In the genomic region with DNA sequence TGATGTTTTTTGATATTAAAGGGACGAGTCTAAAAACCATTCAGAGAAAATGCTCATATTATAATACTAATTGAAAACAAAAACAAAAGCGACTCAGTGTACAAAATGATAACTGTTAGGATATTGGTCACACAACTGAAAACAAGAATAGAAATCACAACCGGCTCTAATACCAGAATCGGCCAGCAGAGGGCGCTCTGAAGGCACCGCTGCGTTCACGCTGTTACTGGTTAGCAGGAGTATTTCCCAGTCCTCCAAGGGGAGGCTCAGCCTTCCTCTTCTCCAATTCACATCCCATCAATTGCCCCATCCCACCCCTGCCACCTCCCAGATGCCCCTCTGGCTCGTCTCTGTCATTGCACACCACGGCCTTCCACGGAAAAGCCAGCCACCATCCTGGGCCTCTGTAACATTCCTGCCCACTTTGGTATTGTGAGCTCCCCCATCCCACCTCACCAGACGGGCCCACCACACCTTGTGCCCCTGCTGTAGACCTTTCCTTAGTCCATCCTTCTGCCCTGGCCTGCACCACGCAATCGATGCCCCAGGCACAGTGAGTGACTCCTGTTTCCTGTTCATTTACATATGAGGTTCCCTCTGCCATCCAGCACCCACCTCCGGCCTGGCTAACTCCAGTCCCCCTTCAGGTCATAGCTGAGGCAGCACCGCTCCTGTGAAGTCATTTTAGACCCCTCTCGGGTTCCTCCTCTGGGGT, we compare ENCODE assay signal across 8 cellular contexts. TPM values are rescaled to one million over a fixed set of nuclear protein-coding genes. Genes with fewer than 3 reads are reported as not detected.
DNase-seq lines count a peak whose midpoint lies in the region; ATAC-seq, FAIRE-seq and TF ChIP-seq lines count a peak whose summit lies in the region.

No MANE protein-coding gene starts in this region.

- H3K27me3 Mint-ChIP-seq in activated B cell treated with CpG ODN at 0.5 μM for 24 hours = no peaks in the 10 kb centered on the region

- H3K4me3 Mint-ChIP-seq in activated B cell treated with CpG ODN at 0.5 μM for 24 hours = peak overlapping the region; percentile 65

- intact Hi-C loops in activated B cell treated with CpG ODN at 0.5 μM for 24 hours (cut with micrococcal nuclease) (loop anchor here (1.0 kb wide), 2 partner anchors 62 to 484 kb away; no protein-coding TSS in a partner anchor), kidney (cut with DNase I) (loop anchor here (5.0 kb wide), 1 partner anchor 64 kb away; no protein-coding TSS in a partner anchor)

- H3K36me3 Mint-ChIP-seq in activated B cell treated with CpG ODN at 0.5 μM for 24 hours (ENCODE audit: low read depth) = no peaks in the 10 kb centered on the region

- CTCF ChIA-PET in AG04450 (lab: Charles Lee) = interaction anchor here (0.5 to 10.7 kb wide), 70 partner anchors 7 to 1792 kb away, joined by 3 to 322 read pairs (median 4); partner anchors contain the start of genes ACOX2, FAM107A, HTD2 and RPP14
- CTCF ChIA-PET in activated B cell treated with CpG ODN at 0.5 μM for 24 hours (lab: Charles Lee) = interaction anchor here (0.6 to 7.3 kb wide), 6 partner anchors 11 to 65 kb away, joined by 3 to 65 read pairs (median 4); no protein-coding TSS in a partner anchor

- no peaks in the 10 kb centered on the region for H3K9me3 Mint-ChIP-seq in activated B cell treated with CpG ODN at 0.5 μM for 24 hours

- TF ChIP-seq CTCF in AG04450 (IDR thresholded peaks at IDR 0.05; ENCODE audit: low read depth, low read length) = peak; percentile 90
- no peak for TF ChIP-seq CTCF in activated B cell treated with CpG ODN at 0.5 μM for 24 hours (IDR thresholded peaks at IDR 0.05)
- peak; percentile 90 for TF ChIP-seq CTCF in cardiac fibroblast (IDR thresholded peaks at IDR 0.05; ENCODE audit: low read depth, low read length)
- peak; percentile 91 for TF ChIP-seq CTCF in kidney (IDR thresholded peaks at IDR 0.05; ENCODE audit: borderline replicate concordance, extremely low read depth, insufficient read depth)

- H3K9me3 ChIP-seq in AG04450 (ENCODE audit: control insufficient read depth, insufficient read depth, low read length) (peaks cover 3% of the 10 kb centered on the region; the same call in 1 of the 2 replicates), kidney (ENCODE audit: control insufficient read depth in 1 of 2, low read length in 2 of 2) (no peaks in the 10 kb centered on the region)

- H3K4me3 ChIP-seq in AG04450 (ENCODE audit: low read depth, low read length) (no peak overlapping the region), cardiac fibroblast (replicated peaks in 1 of 2; ENCODE audit: low read depth in 2 of 2, low read length in 2 of 2) (no peak overlapping the region), kidney (ENCODE audit: low read length in 2 of 2) (no peak overlapping the region)

- FAIRE-seq in kidney (lab: Jason Lieb, UNC) = peak; percentile 64

- H3K4me1 Mint-ChIP-seq in activated B cell treated with CpG ODN at 0.5 μM for 24 hours = peaks cover 6% of the 10 kb centered on the region

- peak; percentile 32 for DNase-seq in AG04450 (ENCODE audit: low read depth, low spot score)
- DNase-seq in NCI-H146 treated with DMSO at 0.1 percent for 48 hours (lab: John Stamatoyannopoulos, UW; ENCODE audit: unreplicated experiment) = peak; percentile 27
- peak; percentile 61 for DNase-seq in activated B cell treated with CpG ODN at 0.5 μM for 24 hours
- peak; percentile 79 to 81 for DNase-seq in cardiac fibroblast (ENCODE audit: low read depth in 2 of 2)
- peak; percentile 71 for DNase-seq in kidney
- peak; percentile 71 for DNase-seq in stimulated activated CD4-positive, alpha-beta T cell treated with anti-CD3 and anti-CD28 coated beads, Interleukin-1b, Interleukin-23, amount 100 ng/mL, for 48 hours

- H3K27ac ChIP-seq in AG04450 (ENCODE audit: low read depth, low read length) (no peak overlapping the region), kidney (ENCODE audit: low read depth in 2 of 2, low read length in 2 of 2) (peak overlapping the region in 1 of 2 donors; percentile 26)

- no peaks in the 10 kb centered on the region for H3K36me3 ChIP-seq in kidney (ENCODE audit: control insufficient read depth in 1 of 2, insufficient read depth in 2 of 2, low read length in 2 of 2)

- no peak overlapping the region for H3K27ac Mint-ChIP-seq in activated B cell treated with CpG ODN at 0.5 μM for 24 hours

- ATAC-seq in GM18867 (IDR thresholded peaks at IDR 0.05; ENCODE audit: unreplicated experiment) = peak; percentile 64
- ATAC-seq in activated B cell treated with CpG ODN at 0.5 μM for 24 hours (ENCODE audit: low read depth) = peak; percentile 49
- no peak for ATAC-seq in GM19324 (IDR thresholded peaks at IDR 0.05; ENCODE audit: low FRiP score, unreplicated experiment)

- peak overlapping the region in 1 of 2 donors; percentile 22 for H3K9ac ChIP-seq in kidney (ENCODE audit: low read length in 2 of 2)

- POLR2A ChIA-PET in AG04450 (lab: Yijun Ruan, JAX) = interaction anchor here (1.0 kb wide), 1 partner anchor 61 kb away, joined by 3 read pairs; no protein-coding TSS in a partner anchor
- POLR2A ChIA-PET in activated B cell treated with CpG ODN at 0.5 μM for 24 hours (lab: Charles Lee) = no interaction called here

- H3K4me1 ChIP-seq in kidney (ENCODE audit: control insufficient read depth in 1 of 2, insufficient read depth in 1 of 2, low read depth in 1 of 2, low read length in 2 of 2) = peaks cover 0 to 8% of the 10 kb centered on the region in 2 donors

- H3K27me3 ChIP-seq in AG04450 (ENCODE audit: control insufficient read depth, insufficient read depth, low read length) = no peaks in the 10 kb centered on the region

RNA-seq across cellular contexts. Expression of gene FAM107A, which starts 8.5 kb away (rescaled TPM):
- polyA plus RNA-seq in AG04450 (2011; rRNA removed) = 0.02 TPM in 1 of 2 replicates, not detected in the other
- polyA minus RNA-seq in AG04450 (2011; rRNA and poly(A)+ RNA removed) = not detected in 2 replicates
- total RNA-seq in activated B cell treated with CpG ODN at 0.5 μM for 24 hours = not detected in 2 replicates
- 180 TPM for total RNA-seq in kidney
- 52.5 TPM for polyA plus RNA-seq in kidney (ENCODE audit: insufficient read depth, low read depth, low replicate concordance)

RNA-seq across cellular contexts. Expression of gene ACOX2, which starts 31.7 kb away (rescaled TPM):
- polyA plus RNA-seq in AG04450 (2011; rRNA removed) = 27.8 and 30.8 TPM in 2 replicates
- 29.7 and 40.5 TPM in 2 replicates for polyA minus RNA-seq in AG04450 (2011; rRNA and poly(A)+ RNA removed)
- total RNA-seq in activated B cell treated with CpG ODN at 0.5 μM for 24 hours = not detected in 2 replicates
- 18.6 TPM for total RNA-seq in kidney
- polyA plus RNA-seq in kidney (ENCODE audit: insufficient read depth, low read depth, low replicate concordance) = 85.5 TPM

Comparison
In these comparisons a context has a peak if more than half of its experiments do, and no peak if none do; other contexts are left out.
1. DNase-seq: peak in every context shown above with its lines; median percentile 80 in cardiac fibroblast; 71 in kidney; 71 in stimulated activated CD4-positive, alpha-beta T cell treated with anti-CD3 and anti-CD28 coated beads, Interleukin-1b, Interleukin-23, amount 100 ng/mL, for 48 hours; 61 in activated B cell treated with CpG ODN at 0.5 μM for 24 hours; 32 in AG04450; 27 in NCI-H146 treated with DMSO at 0.1 percent for 48 hours.
2. RNA of gene FAM107A, which starts 8.5 kb away (total RNA-seq): 180 TPM in kidney (single experiment); not detected in activated B cell treated with CpG ODN at 0.5 μM for 24 hours; every median in the first group is over 100 times any median in the second.
3. RNA of gene ACOX2, which starts 31.7 kb away (total RNA-seq): 18.6 TPM in kidney (single experiment); not detected in activated B cell treated with CpG ODN at 0.5 μM for 24 hours; every median in the first group is over 10 times any median in the second.